ENCODE assay signal across 8 cellular contexts in genomic region chr12:110670161-110670701, GRCh38. TPM values are rescaled to one million over a fixed set of nuclear protein-coding genes. Genes with fewer than 3 reads are reported as not detected.
DNase-seq lines count a peak whose midpoint lies in the region; ATAC-seq and TF ChIP-seq lines count a peak whose summit lies in the region.

No MANE protein-coding gene starts in this region.

- H3K27me3 ChIP-seq in CD8-positive, alpha-beta T cell (ENCODE audit: insufficient read depth, low read length) = no peaks in the 10 kb centered on the region

- H3K4me1 ChIP-seq in CD8-positive, alpha-beta T cell (ENCODE audit: insufficient read depth, low read length) = peaks cover 22% of the 10 kb centered on the region

- no peak overlapping the region for H3K27ac ChIP-seq in CD8-positive, alpha-beta T cell (ENCODE audit: low read depth, low read length)

- peaks cover 30% of the 10 kb centered on the region for H3K36me3 Mint-ChIP-seq in CD8-positive, alpha-beta T cell
- H3K36me3 Mint-ChIP-seq in activated naive CD8-positive, alpha-beta T cell = peaks cover 21% of the 10 kb centered on the region

- intact Hi-C loops in CD8-positive, alpha-beta T cell (cut with DNase I, micrococcal nuclease) = no loop called here
- intact Hi-C loops in left colon (cut with DNase I, micrococcal nuclease) = no loop called here

- TF ChIP-seq CTCF in CD8-positive, alpha-beta T cell (IDR thresholded peaks at IDR 0.05) = no peak

- peaks cover 2% of the 10 kb centered on the region for H3K9me3 Mint-ChIP-seq in CD8-positive, alpha-beta T cell
- peaks cover 7% of the 10 kb centered on the region for H3K9me3 Mint-ChIP-seq in activated naive CD8-positive, alpha-beta T cell (ENCODE audit: low read depth)

- no peaks in the 10 kb centered on the region for H3K27me3 Mint-ChIP-seq in CD8-positive, alpha-beta T cell (ENCODE audit: low read depth)
- H3K27me3 Mint-ChIP-seq in activated naive CD8-positive, alpha-beta T cell = no peaks in the 10 kb centered on the region

- no peaks in the 10 kb centered on the region for H3K36me3 ChIP-seq in CD8-positive, alpha-beta T cell (ENCODE audit: insufficient read depth, low read length)

- H3K27ac Mint-ChIP-seq in CD8-positive, alpha-beta T cell = peak overlapping the region; percentile 52
- peak overlapping the region; percentile 96 for H3K27ac Mint-ChIP-seq in activated naive CD8-positive, alpha-beta T cell

- H3K4me3 ChIP-seq in CD8-positive, alpha-beta T cell (ENCODE audit: low read depth, low read length) = no peak overlapping the region

- DNase-seq in CD8-positive, alpha-beta T cell = peak in 1 of 7 experiments; percentile 30
- DNase-seq in NCI-H128 (lab: John Stamatoyannopoulos, UW; ENCODE audit: unreplicated experiment) = no peak
- DNase-seq in left colon = no peak
- no peak for DNase-seq in GM03348 (ENCODE audit: low spot score)
- DNase-seq in NCI-H524 treated with DMSO at 0.1 percent for 48 hours (lab: John Stamatoyannopoulos, UW) = no peak

- peak; percentile 67 for ATAC-seq in CD8-positive, alpha-beta T cell
- ATAC-seq in GM19455 (IDR thresholded peaks at IDR 0.05; ENCODE audit: unreplicated experiment) (peak; percentile 57), HG03342 (IDR thresholded peaks at IDR 0.05; ENCODE audit: unreplicated experiment) (peak; percentile 54), left colon (no peak)

- H3K4me1 Mint-ChIP-seq in CD8-positive, alpha-beta T cell (ENCODE audit: low read depth) = peaks cover 21% of the 10 kb centered on the region
- peaks cover 34% of the 10 kb centered on the region for H3K4me1 Mint-ChIP-seq in activated naive CD8-positive, alpha-beta T cell (ENCODE audit: low read depth)

- CTCF ChIA-PET in CD8-positive, alpha-beta T cell (lab: Charles Lee) = no interaction called here

- POLR2A ChIA-PET in CD8-positive, alpha-beta T cell (lab: Charles Lee) = no interaction called here

- no peaks in the 10 kb centered on the region for H3K9me3 ChIP-seq in CD8-positive, alpha-beta T cell (ENCODE audit: low read length)

- H3K4me3 Mint-ChIP-seq in CD8-positive, alpha-beta T cell = peak overlapping the region; percentile 38
- H3K4me3 Mint-ChIP-seq in activated naive CD8-positive, alpha-beta T cell = peak overlapping the region; percentile 82

RNA-seq across cellular contexts. Expression of gene HVCN1, which starts 18.7 kb away (rescaled TPM):
- total RNA-seq in CD8-positive, alpha-beta T cell = 1 to 10 TPM; 3.0 to 3.8 TPM
- 1 to 10 TPM; 1.4 to 3.0 TPM for total RNA-seq in left colon

RNA-seq across cellular contexts. Expression of gene TCTN1, which starts 56.3 kb away (rescaled TPM):
- 1 to 10 TPM; 4.7 to 4.9 TPM for total RNA-seq in CD8-positive, alpha-beta T cell
- 1 to 10 TPM; 8.0 to 9.1 TPM for total RNA-seq in left colon
